In genomic region chr2:102355526-102356380, GRCh38 we compare ENCODE assay signal across 8 cellular contexts. TPM values are rescaled to one million over a fixed set of nuclear protein-coding genes. Genes with fewer than 3 reads are reported as not detected.
DNase-seq lines count a peak whose midpoint lies in the region; ATAC-seq and TF ChIP-seq lines count a peak whose summit lies in the region.

IL18R1 (plus strand) TSS chr2:102355796; CDS start chr2:102362661, 6,865 bp downstream.

- no peaks in the 10 kb centered on the region for H3K9me3 ChIP-seq in NT2/D1 (ENCODE audit: insufficient read depth, low read length)
- no peaks in the 10 kb centered on the region for H3K9me3 ChIP-seq in esophagus (ENCODE audit: control insufficient read depth in 2 of 2, insufficient read depth in 1 of 2, low read depth in 1 of 2, low read length in 1 of 2)

- DNase-seq in BJ (ENCODE audit: low read depth) (no peak), NT2/D1 (ENCODE audit: low read depth, low spot score) (peak; percentile 68), activated T-cell treated with anti-CD3 and anti-CD28 coated beads for 24 hours (ENCODE audit: low read depth) (peak; percentile 63), myocyte (ENCODE audit: low read depth) (peak; percentile 69)
- DNase-seq in stimulated activated CD8-positive, alpha-beta memory T cell treated with anti-CD3 and anti-CD28 coated beads, Interleukin-7, amount 100 ng/mL, for 24 hours (ENCODE audit: low read depth), result peak; percentile 29

- POLR2A ChIA-PET in BJ (lab: Charles Lee), result interaction anchor here (0.7 kb wide), 1 partner anchor 124 kb away, joined by 5 read pairs; no protein-coding TSS in a partner anchor

- peak within 1 kb of the TSS; percentile 79 for H3K9ac ChIP-seq in NT2/D1 (ENCODE audit: insufficient read length, low read depth)

- 1 to 2% methylated on average over 66 to 69 of the region's 69 CpGs for WGBS in esophagus, 2 donors

- H3K4me3 ChIP-seq in BJ (ENCODE audit: low read depth, low read length) (peak within 1 kb of the TSS; percentile 65), NT2/D1 (ENCODE audit: insufficient read length, low read depth) (peak within 1 kb of the TSS; percentile 79), esophagus (ENCODE audit: low read depth in 1 of 2, low read length in 2 of 2) (peak within 1 kb of the TSS; percentile 51 to 68)

- CTCF ChIA-PET in BJ (lab: Yijun Ruan, JAX), result interaction anchor here (0.6 to 2.9 kb wide), 23 partner anchors 9 to 351 kb away, joined by 3 to 16 read pairs (median 3); no protein-coding TSS in a partner anchor

- H3K36me3 ChIP-seq in BJ (ENCODE audit: control insufficient read depth, insufficient read depth, low read length) (no peaks in the 10 kb centered on the region), NT2/D1 (ENCODE audit: insufficient read depth, insufficient read length, low read length) (no peaks in the 10 kb centered on the region), esophagus (ENCODE audit: control insufficient read depth in 2 of 2, insufficient read depth in 2 of 2, low read length in 1 of 2) (no peaks in the 10 kb centered on the region)

- ATAC-seq in GM18873 (IDR thresholded peaks at IDR 0.05; ENCODE audit: low FRiP score, unreplicated experiment), result peak; percentile 84
- ATAC-seq in HG03159 (IDR thresholded peaks at IDR 0.05; ENCODE audit: unreplicated experiment), result peak; percentile 80

- H3K4me1 ChIP-seq in NT2/D1 (ENCODE audit: insufficient read depth, insufficient read length) (no peaks in the 10 kb centered on the region), esophagus (ENCODE audit: control insufficient read depth in 2 of 2, insufficient read depth in 2 of 2, low read length in 1 of 2) (no peaks in the 10 kb centered on the region)

- H3K27me3 ChIP-seq in BJ (ENCODE audit: control insufficient read depth, insufficient read depth, low read length) (peaks cover 10% of the 10 kb centered on the region), NT2/D1 (ENCODE audit: insufficient read depth, insufficient read length) (peaks cover 24% of the 10 kb centered on the region), esophagus (ENCODE audit: control insufficient read depth in 1 of 2, insufficient read depth in 2 of 2, low read length in 2 of 2) (no peaks in the 10 kb centered on the region)

- peak within 1 kb of the TSS; percentile 53 to 59 for H3K27ac ChIP-seq in esophagus (ENCODE audit: low read depth in 2 of 2, low read length in 1 of 2)

- peak; percentile 61 for TF ChIP-seq CTCF in BJ (IDR thresholded peaks at IDR 0.05; ENCODE audit: insufficient read depth, low read depth, low read length)

RNA-seq across cellular contexts. Expression of gene IL18R1, which starts in this region (rescaled TPM):
- polyA plus RNA-seq in BJ (2011; rRNA removed) (0.11 TPM in 1 of 2 replicates, not detected in the other), esophagus (under 1 TPM; 0.83 to 0.95 TPM)
- polyA minus RNA-seq in BJ (2011; rRNA and poly(A)+ RNA removed), result not detected in 2 replicates
- total RNA-seq in myocyte, result not detected in 2 replicates
- polyA plus RNA-seq in myocyte (2012), result not detected

Comparison
In these comparisons a context has a peak if more than half of its experiments do, and no peak if none do; other contexts are left out.
1. Peak in DNase-seq in myocyte; RNA of the gene not detected or under 1 TPM.